8 cellular contexts compared by ENCODE assay signal in the genomic region with DNA sequence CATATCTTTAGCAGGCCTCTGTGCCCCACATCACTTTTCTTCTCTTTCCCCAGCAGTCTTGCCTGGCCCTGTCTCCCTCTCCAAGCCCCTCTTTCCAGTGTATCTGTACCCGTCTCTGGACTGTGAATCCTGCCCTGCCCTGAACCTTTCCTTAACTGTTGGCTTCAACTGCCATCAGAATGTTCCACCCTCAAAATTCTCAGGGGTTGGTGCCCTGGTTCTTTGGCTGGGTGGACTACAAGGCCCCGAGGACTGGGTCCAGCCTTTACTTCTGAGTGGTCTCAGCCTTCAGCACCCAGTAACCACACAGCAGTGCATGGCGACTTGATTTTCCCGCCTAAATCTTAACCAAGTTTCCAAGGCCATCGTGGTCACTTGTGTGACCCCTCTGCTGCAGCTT.
"Had no signal": no experiment of that assay in that cellular context is flagged by ENCODE, and none has a peak within 500 bp of the region (broad histone marks: within the 10 kb centered on the region; RNA-seq: fewer than 3 reads in every experiment).

No MANE protein-coding gene starts in this region.

- H3K4me2 ChIP-seq: GM23338 had no signal

- H2AFZ ChIP-seq: GM23338 had no signal

- H3K36me3 ChIP-seq: HAP-1 had no signal

- H3K4me3 Mint-ChIP-seq: GM23338, HFFc6 had no signal

- H3K9me3 ChIP-seq: HAP-1 had no signal

- H3K4me1 ChIP-seq: HAP-1 had no signal

- FAIRE-seq: HTR-8/SVneo, K562 had no signal

- H3K27ac Mint-ChIP-seq: GM23338, HFFc6 had no signal

- DNase-seq: H7, HFFc6, IMR-90 had no signal

- ATAC-seq: GM23338, HCT116, K562 had no signal

- H3K4me3 ChIP-seq: GM23338, HAP-1, K562 had no signal
